In the genomic region with DNA sequence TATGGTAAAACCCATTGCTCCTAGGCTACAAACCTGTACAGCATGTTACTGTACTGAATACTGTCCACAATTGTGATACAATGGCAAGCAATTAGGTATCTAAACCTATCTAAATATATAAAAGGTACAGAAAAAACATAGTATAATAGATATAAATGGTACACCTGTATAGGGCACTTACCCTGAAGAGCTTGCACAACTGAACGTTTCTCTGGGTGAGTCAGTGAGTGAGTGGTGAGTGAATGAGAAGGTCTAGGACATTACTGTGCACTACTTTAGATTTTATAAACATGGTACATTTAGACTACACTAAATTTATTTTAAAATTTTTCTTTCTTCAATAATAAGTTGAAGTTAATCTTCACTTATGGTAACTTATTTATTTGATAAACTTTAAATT, we compare ENCODE assay signal across 1 cellular context.
TF ChIP-seq lines count a peak whose summit lies in the region.

No MANE protein-coding gene starts in this region.

TF ChIP-seq in HepG2, 621 proteins besides CTCF, POLR2A, EP300 and RAD21:
- no peak for TF ChIP-seq ZNF407 (CRISPR knock-in tag; IDR thresholded peaks at IDR 0.05; ENCODE audit: not compliant biosample characterization)
- no peak for TF ChIP-seq NFYB (CRISPR knock-in tag; IDR thresholded peaks at IDR 0.05)
- no peak for TF ChIP-seq HNRNPUL1 (IDR thresholded peaks at IDR 0.05; ENCODE audit: low read depth, low read length)
- no peak for TF ChIP-seq BCL6 (CRISPR knock-in tag; IDR thresholded peaks at IDR 0.05)
- TF ChIP-seq ZNF720 (CRISPR knock-in tag; IDR thresholded peaks at IDR 0.05) = no peak
- TF ChIP-seq SMYD3 (CRISPR knock-in tag; IDR thresholded peaks at IDR 0.05) = no peak
- TF ChIP-seq ZNF3 (CRISPR knock-in tag; IDR thresholded peaks at IDR 0.05) = no peak
- TF ChIP-seq, protein P1, sequence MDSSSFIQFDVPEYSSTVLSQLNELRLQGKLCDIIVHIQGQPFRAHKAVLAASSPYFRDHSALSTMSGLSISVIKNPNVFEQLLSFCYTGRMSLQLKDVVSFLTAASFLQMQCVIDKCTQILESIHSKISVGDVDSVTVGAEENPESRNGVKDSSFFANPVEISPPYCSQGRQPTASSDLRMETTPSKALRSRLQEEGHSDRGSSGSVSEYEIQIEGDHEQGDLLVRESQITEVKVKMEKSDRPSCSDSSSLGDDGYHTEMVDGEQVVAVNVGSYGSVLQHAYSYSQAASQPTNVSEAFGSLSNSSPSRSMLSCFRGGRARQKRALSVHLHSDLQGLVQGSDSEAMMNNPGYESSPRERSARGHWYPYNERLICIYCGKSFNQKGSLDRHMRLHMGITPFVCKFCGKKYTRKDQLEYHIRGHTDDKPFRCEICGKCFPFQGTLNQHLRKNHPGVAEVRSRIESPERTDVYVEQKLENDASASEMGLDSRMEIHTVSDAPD (CRISPR knock-in tag; IDR thresholded peaks at IDR 0.05) = no peak
- no peak for TF ChIP-seq ADNP (CRISPR knock-in tag; IDR thresholded peaks at IDR 0.05)
- TF ChIP-seq RNF2 (conservative IDR thresholded peaks at IDR 0.05; ENCODE audit: low read depth) = no peak
